10 cellular contexts compared by ENCODE assay signal in genomic region chr11:57885298-57886035, GRCh38.
DNase-seq lines count a peak whose midpoint lies in the region; ATAC-seq and TF ChIP-seq lines count a peak whose summit lies in the region.
"Had no signal": no experiment of that assay in that cellular context is flagged by ENCODE, and none has a peak within 500 bp of the region (broad histone marks: within the 10 kb centered on the region; RNA-seq: fewer than 3 reads in every experiment).

No MANE protein-coding gene starts in this region.

- no peaks in the 10 kb centered on the region for H3K27me3 Mint-ChIP-seq in WTC11 (ENCODE audit: low read depth)

- intact Hi-C loops in ovary (cut with DNase I) = no loop called here

- H3K27ac ChIP-seq in right atrium auricular region (no peak overlapping the region), ovary (no peak overlapping the region)

- H3K4me3 ChIP-seq in right atrium auricular region (no peak overlapping the region), ovary (no peak overlapping the region)

- CTCF ChIA-PET in WTC11 (lab: Charles Lee) = no interaction called here

- no peak for TF ChIP-seq POLR2A in ovary (IDR thresholded peaks at IDR 0.05)

- WGBS in ovary, 3 donors = 30 to 34% (median 30%) methylated on average over 4 of the region's 4 CpGs

- POLR2A ChIA-PET in WTC11 (lab: Charles Lee) = no interaction called here

- no peak overlapping the region for H3K4me3 Mint-ChIP-seq in WTC11
- H3K4me3 Mint-ChIP-seq: activated CD4-positive, alpha-beta T cell treated with anti-CD3 and anti-CD28 coated beads, Interleukin-2, amount 10 ng/mL, durations not matched to agents 7 days and 5 days had no signal

- H3K36me3 ChIP-seq in right atrium auricular region (no peaks in the 10 kb centered on the region), ovary (no peaks in the 10 kb centered on the region)

- no peak for TF ChIP-seq EP300 in ovary (IDR thresholded peaks at IDR 0.05)

- H3K4me1 ChIP-seq in right atrium auricular region (no peaks in the 10 kb centered on the region), ovary (ENCODE audit: insufficient read depth) (no peaks in the 10 kb centered on the region)

- H3K27me3 ChIP-seq in right atrium auricular region = no peaks in the 10 kb centered on the region
- no peaks in the 10 kb centered on the region for H3K27me3 ChIP-seq in ovary

- peaks cover 2% of the 10 kb centered on the region for H3K4me1 Mint-ChIP-seq in WTC11

- TF ChIP-seq CTCF in WTC11 (IDR thresholded peaks at IDR 0.05) (no peak), right atrium auricular region (IDR thresholded peaks at IDR 0.05) (no peak), ovary (IDR thresholded peaks at IDR 0.05) (no peak)

- H3K36me3 Mint-ChIP-seq in WTC11 = no peaks in the 10 kb centered on the region

- DNase-seq in A172 (ENCODE audit: low spot score) = peak; percentile 8
- peak; percentile 21 for DNase-seq in HT-29 (ENCODE audit: low spot score)
- peak; percentile 46 for DNase-seq in WTC11 (ENCODE audit: low spot score)
- peak; percentile 76 for DNase-seq in iPS-NIHi11 (ENCODE audit: low spot score)
- DNase-seq in superior temporal gyrus (ENCODE audit: extremely low spot score) = no peak
- no peak for DNase-seq in right atrium auricular region (ENCODE audit: low spot score)
- no peak for DNase-seq in activated CD4-positive, CD25-positive, alpha-beta regulatory T cell (lab: John Stamatoyannopoulos, UW)
- no peak for DNase-seq in ovary
- DNase-seq: activated CD4-positive, alpha-beta T cell treated with anti-CD3 and anti-CD28 coated beads, Interleukin-2, amount 10 ng/mL, durations not matched to agents 7 days and 5 days; foreskin melanocyte had no signal

- H3K9me3 ChIP-seq in right atrium auricular region = no peaks in the 10 kb centered on the region
- no peaks in the 10 kb centered on the region for H3K9me3 ChIP-seq in ovary

- ATAC-seq in WTC11 = peak; percentile 58

- H3K9me3 Mint-ChIP-seq in WTC11 = no peaks in the 10 kb centered on the region
- H3K9me3 Mint-ChIP-seq: activated CD4-positive, alpha-beta T cell treated with anti-CD3 and anti-CD28 coated beads, Interleukin-2, amount 10 ng/mL, durations not matched to agents 7 days and 5 days had no signal

- H3K27ac Mint-ChIP-seq in WTC11 = no peak overlapping the region
- H3K27ac Mint-ChIP-seq: activated CD4-positive, alpha-beta T cell treated with anti-CD3 and anti-CD28 coated beads, Interleukin-2, amount 10 ng/mL, durations not matched to agents 7 days and 5 days had no signal

TF ChIP-seq in WTC11, 78 proteins besides CTCF, POLR2A, EP300 and RAD21:
- TF ChIP-seq USF1 (CRISPR knock-in tag; IDR thresholded peaks at IDR 0.05) = peak; percentile 21; the same call in 1 of the 2 replicates
- no peak for TF ChIP-seq ZNF425 (CRISPR knock-in tag; conservative IDR thresholded peaks at IDR 0.05)
- peak; percentile 46; the same call in 1 of the 2 replicates for TF ChIP-seq ARID4B (CRISPR knock-in tag; IDR thresholded peaks at IDR 0.05; ENCODE audit: borderline replicate concordance)
TF ChIP-seq in WTC11: peak in this region for 2.

Comparison
In these comparisons a context has a peak if more than half of its experiments do, and no peak if none do; other contexts are left out.
1. DNase-seq: peak in A172 (single experiment), HT-29 (single experiment), WTC11 (single experiment) and iPS-NIHi11 (single experiment); none in superior temporal gyrus (single experiment), right atrium auricular region (single experiment), activated CD4-positive, CD25-positive, alpha-beta regulatory T cell (0 of 4) and ovary (0 of 5).